28 cellular contexts compared by ENCODE assay signal in the genomic region with DNA sequence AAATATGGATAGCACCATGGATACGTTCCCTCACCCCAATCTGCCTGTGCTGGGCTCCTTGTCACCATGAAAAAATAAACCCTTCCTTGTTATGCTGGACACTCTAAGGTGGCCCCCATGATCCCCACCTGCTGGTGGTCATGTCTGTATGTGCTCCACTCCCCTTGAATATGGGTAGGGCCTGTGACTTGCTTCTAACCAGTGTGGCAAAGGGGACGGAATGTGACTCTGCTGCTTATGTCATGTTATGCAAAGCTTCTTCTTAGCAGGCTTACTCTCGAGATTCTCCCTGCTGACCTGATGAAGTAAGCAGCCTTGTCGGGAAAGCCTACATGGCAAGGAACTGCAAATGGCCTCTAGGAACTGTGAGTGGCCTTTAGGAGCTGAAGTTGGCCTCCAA.
DNase-seq lines count a peak whose midpoint lies in the region; ATAC-seq and TF ChIP-seq lines count a peak whose summit lies in the region.
"Had no signal": no experiment of that assay in that cellular context is flagged by ENCODE, and none has a peak within 500 bp of the region (broad histone marks: within the 10 kb centered on the region; RNA-seq: fewer than 3 reads in every experiment).

No MANE protein-coding gene starts in this region.

- H3K27me3 Mint-ChIP-seq in progenitor cell of endocrine pancreas (no peaks in the 10 kb centered on the region), type B pancreatic cell (no peaks in the 10 kb centered on the region)
- H3K27me3 Mint-ChIP-seq: activated CD8-positive, alpha-beta memory T cell treated with anti-CD3 and anti-CD28 coated beads, Interleukin-2, amount 10 ng/mL, durations not matched to agents 7 days and 5 days; activated naive CD8-positive, alpha-beta T cell treated with anti-CD3 and anti-CD28 coated beads, Interleukin-2, amount 50 U/mL, for 24 hours had no signal

- H3K36me3 Mint-ChIP-seq in progenitor cell of endocrine pancreas (ENCODE audit: insufficient read depth) (peaks cover 8% of the 10 kb centered on the region), type B pancreatic cell (peaks cover 4% of the 10 kb centered on the region)
- H3K36me3 Mint-ChIP-seq: activated CD8-positive, alpha-beta memory T cell treated with anti-CD3 and anti-CD28 coated beads, Interleukin-2, amount 10 ng/mL, durations not matched to agents 7 days and 5 days; naive thymus-derived CD4-positive, alpha-beta T cell had no signal

- peak; percentile 82 for ATAC-seq in esophagus mucosa
- ATAC-seq: activated CD8-positive, alpha-beta memory T cell treated with anti-CD3 and anti-CD28 coated beads, Interleukin-2, amount 10 ng/mL, durations not matched to agents 7 days and 5 days; activated naive CD8-positive, alpha-beta T cell treated with anti-CD3 and anti-CD28 coated beads, Interleukin-2, amount 50 U/mL, for 24 hours; activated T-cell treated with anti-CD3 and anti-CD28 coated beads, Interleukin-2, amount 50 U/mL, for 72 hours; foreskin keratinocyte; heart left ventricle; naive thymus-derived CD4-positive, alpha-beta T cell; stimulated activated naive CD8-positive, alpha-beta T cell treated with anti-CD3 and anti-CD28 coated beads, Interleukin-15, amount 100 ng/mL, for 72 hours had no signal

- H3K4me1 Mint-ChIP-seq in progenitor cell of endocrine pancreas (ENCODE audit: low read depth) (peaks cover 30% of the 10 kb centered on the region), type B pancreatic cell (ENCODE audit: unreplicated experiment) (peaks cover 36% of the 10 kb centered on the region)
- H3K4me1 Mint-ChIP-seq: activated naive CD8-positive, alpha-beta T cell treated with anti-CD3 and anti-CD28 coated beads, Interleukin-2, amount 50 U/mL, for 24 hours had no signal

- TF ChIP-seq CTCF in RWPE1 (conservative IDR thresholded peaks at IDR 0.05; ENCODE audit: low read depth): no peak
- no peak for TF ChIP-seq CTCF in progenitor cell of endocrine pancreas (IDR thresholded peaks at IDR 0.05; ENCODE audit: unreplicated experiment)
- TF ChIP-seq CTCF in type B pancreatic cell (conservative IDR thresholded peaks at IDR 0.05): no peak

- no peak overlapping the region for H3K4me3 Mint-ChIP-seq in progenitor cell of endocrine pancreas (ENCODE audit: low read depth)
- H3K4me3 Mint-ChIP-seq in type B pancreatic cell: peak overlapping the region; percentile 69
- H3K4me3 Mint-ChIP-seq: activated CD8-positive, alpha-beta memory T cell treated with anti-CD3 and anti-CD28 coated beads, Interleukin-2, amount 10 ng/mL, durations not matched to agents 7 days and 5 days; activated naive CD8-positive, alpha-beta T cell treated with anti-CD3 and anti-CD28 coated beads, Interleukin-2, amount 50 U/mL, for 24 hours; activated T-cell treated with anti-CD3 and anti-CD28 coated beads, Interleukin-2, amount 50 U/mL, for 72 hours; mesothelial cell of epicardium; naive thymus-derived CD4-positive, alpha-beta T cell; stimulated activated naive CD8-positive, alpha-beta T cell treated with anti-CD3 and anti-CD28 coated beads, Interleukin-15, amount 100 ng/mL, for 72 hours had no signal

- POLR2A ChIA-PET in RWPE1 (lab: Yijun Ruan, JAX; ENCODE audit: low non-redundant PET): no interaction called here

- H3K27ac Mint-ChIP-seq in progenitor cell of endocrine pancreas (peak overlapping the region; percentile 57), type B pancreatic cell (peak overlapping the region; percentile 96)
- H3K27ac Mint-ChIP-seq: activated CD8-positive, alpha-beta memory T cell treated with anti-CD3 and anti-CD28 coated beads, Interleukin-2, amount 10 ng/mL, durations not matched to agents 7 days and 5 days; activated naive CD8-positive, alpha-beta T cell treated with anti-CD3 and anti-CD28 coated beads, Interleukin-2, amount 50 U/mL, for 24 hours; activated T-cell treated with anti-CD3 and anti-CD28 coated beads, Interleukin-2, amount 50 U/mL, for 72 hours; naive thymus-derived CD4-positive, alpha-beta T cell had no signal

- H3K9me3 Mint-ChIP-seq in progenitor cell of endocrine pancreas (ENCODE audit: low read depth) (peaks cover 6% of the 10 kb centered on the region), type B pancreatic cell (peaks cover 10% of the 10 kb centered on the region)
- H3K9me3 Mint-ChIP-seq: activated naive CD8-positive, alpha-beta T cell treated with anti-CD3 and anti-CD28 coated beads, Interleukin-2, amount 50 U/mL, for 24 hours; activated T-cell treated with anti-CD3 and anti-CD28 coated beads, Interleukin-2, amount 50 U/mL, for 72 hours had no signal

- CTCF ChIA-PET in RWPE1 (lab: Yijun Ruan, JAX): interaction anchor here (0.5 to 1.9 kb wide), 3 partner anchors 93 to 161 kb away, joined by 3 to 5 read pairs (median 3); no protein-coding TSS in a partner anchor

- DNase-seq in RWPE1 (ENCODE audit: low spot score) (no peak), progenitor cell of endocrine pancreas (ENCODE audit: low spot score, unreplicated experiment) (no peak), type B pancreatic cell (ENCODE audit: extremely low spot score, unreplicated experiment) (no peak), NCI-H226 (no peak)
- DNase-seq in stimulated activated CD4-positive, alpha-beta T cell treated with anti-CD3 and anti-CD28 coated beads, Interleukin-12 subunit alpha, Interleukin-12 subunit beta, amount 100 ng/mL, for 4 hours: no peak
- no peak for DNase-seq in stimulated activated CD4-positive, alpha-beta T cell treated with anti-CD3 and anti-CD28 coated beads, Interleukin-4, amount 100 ng/mL, for 4 hours
- DNase-seq: activated CD8-positive, alpha-beta memory T cell treated with anti-CD3 and anti-CD28 coated beads, Interleukin-2, amount 10 ng/mL, durations not matched to agents 7 days and 5 days; activated naive CD4-positive, alpha-beta T cell; activated naive CD8-positive, alpha-beta T cell treated with anti-CD3 and anti-CD28 coated beads, Interleukin-2, amount 50 U/mL, for 24 hours; activated T-cell treated with anti-CD3 and anti-CD28 coated beads, Interleukin-2, amount 50 U/mL, for 72 hours; C1 segment of cervical spinal cord; central memory CD4-positive, alpha-beta T cell; COR-L47; foreskin keratinocyte; heart left ventricle; KG1; MG63; naive thymus-derived CD4-positive, alpha-beta T cell; NCI-H1105 treated with DMSO at 0.1 percent for 48 hours; NCI-H1930; NCI-H2227 treated with DMSO at 0.1 percent for 48 hours; occipital lobe; stimulated activated naive CD8-positive, alpha-beta T cell treated with anti-CD3 and anti-CD28 coated beads, Interleukin-15, amount 100 ng/mL, for 72 hours; T1000; thyroid gland had no signal

- H3K27ac ChIP-seq in RWPE1: peak overlapping the region; percentile 75
- H3K27ac ChIP-seq: esophagus muscularis mucosa, foreskin keratinocyte, thyroid gland had no signal
